Comparison of ENCODE assay signal across 1 cellular context in the genomic region with DNA sequence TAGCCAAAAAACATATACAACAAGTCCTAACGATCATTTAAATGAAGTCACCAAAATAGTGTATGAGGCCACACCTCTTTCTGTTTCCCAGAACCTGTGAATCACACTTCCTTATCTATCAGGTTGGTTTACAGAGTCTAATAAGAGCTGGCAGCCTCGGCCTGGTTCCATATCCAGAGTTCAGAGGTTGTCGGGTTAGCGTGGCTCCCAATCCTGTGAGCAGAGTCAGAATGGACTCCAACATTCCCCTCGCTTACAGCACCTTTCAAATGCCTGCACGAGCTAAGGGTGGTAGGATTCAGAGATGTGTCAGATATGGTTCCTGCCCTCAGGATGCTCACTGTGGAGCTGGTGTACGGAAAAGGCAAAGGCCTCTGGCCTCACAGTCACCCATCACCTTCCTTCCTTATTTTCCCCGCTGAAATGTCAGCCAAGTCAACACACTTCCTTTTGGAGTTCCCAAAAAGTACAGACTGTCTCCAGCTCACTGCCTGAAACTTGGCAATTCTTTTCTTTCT.
A peak's percentile ranks its signal among the peaks of the same experiment; 100 is the strongest.
TF ChIP-seq lines count a peak whose summit lies in the region.

No MANE protein-coding gene starts in this region.

TF ChIP-seq in K562, 482 proteins besides CTCF, POLR2A, EP300 and RAD21 (continued from another document and continues in another):
- no peak for TF ChIP-seq ARID3B (CRISPR knock-in tag; IDR thresholded peaks at IDR 0.05; ENCODE audit: borderline replicate concordance)
- TF ChIP-seq SIRT6 (IDR thresholded peaks at IDR 0.05; ENCODE audit: low read depth, low read length), result no peak
- TF ChIP-seq ARID1B (IDR thresholded peaks at IDR 0.05), result peak; percentile 84
- TF ChIP-seq HMGN3 (IDR thresholded peaks at IDR 0.05; ENCODE audit: borderline replicate concordance, extremely low read depth, insufficient read length, low read depth, low read length), result no peak
- peak; percentile 21; the same call in 1 of the 2 replicates for TF ChIP-seq NCOR1 (IDR thresholded peaks at IDR 0.05)
- 0 out of 3 replicates have a peak, but pooled peaks of 1 of the 2 experiments have one; percentile 18 for TF ChIP-seq CBX3 (IDR thresholded peaks at IDR 0.05; ENCODE audit: borderline replicate concordance in 1 of 2, low read length in 2 of 2)
- no peak for TF ChIP-seq NR2F6 (CRISPR knock-in tag; IDR thresholded peaks at IDR 0.05)
- TF ChIP-seq FOXJ2 (tag; IDR thresholded peaks at IDR 0.05), result no peak
- TF ChIP-seq OTX1 (CRISPR knock-in tag; IDR thresholded peaks at IDR 0.05), result no peak
- TF ChIP-seq SRSF7 (optimal IDR thresholded peaks at IDR 0.05; ENCODE audit: low read depth, low read length), result no peak
- TF ChIP-seq MIER1 (IDR thresholded peaks at IDR 0.05; ENCODE audit: low read depth), result no peak
- TF ChIP-seq RBM15 (IDR thresholded peaks at IDR 0.05; ENCODE audit: insufficient read depth, low read length), result no peak
- no peak for TF ChIP-seq RBM25 (IDR thresholded peaks at IDR 0.05; ENCODE audit: low read depth, low read length, severe bottlenecking)
- TF ChIP-seq MEF2D (tag; conservative IDR thresholded peaks at IDR 0.05; ENCODE audit: low read depth), result peak; percentile 25; the same call in 1 of the 2 replicates
- TF ChIP-seq IRF1 (CRISPR knock-in tag; IDR thresholded peaks at IDR 0.05; ENCODE audit: borderline replicate concordance), result no peak
- 0 out of 2 replicates have a peak, but pooled peaks have one; percentile 34 for TF ChIP-seq ZNF766 (CRISPR knock-in tag; conservative IDR thresholded peaks at IDR 0.05)
- no peak for TF ChIP-seq PPARD (CRISPR knock-in tag; IDR thresholded peaks at IDR 0.05)
- TF ChIP-seq NFE2L1 (tag; IDR thresholded peaks at IDR 0.05; ENCODE audit: borderline replicate concordance, low read depth), result no peak
- no peak for TF ChIP-seq CBX1 (IDR thresholded peaks at IDR 0.05; ENCODE audit: low read depth)
- TF ChIP-seq DNMT1 (IDR thresholded peaks at IDR 0.05), result no peak
- TF ChIP-seq RNF219 (CRISPR knock-in tag; IDR thresholded peaks at IDR 0.05), result no peak
- TF ChIP-seq, protein P1, sequence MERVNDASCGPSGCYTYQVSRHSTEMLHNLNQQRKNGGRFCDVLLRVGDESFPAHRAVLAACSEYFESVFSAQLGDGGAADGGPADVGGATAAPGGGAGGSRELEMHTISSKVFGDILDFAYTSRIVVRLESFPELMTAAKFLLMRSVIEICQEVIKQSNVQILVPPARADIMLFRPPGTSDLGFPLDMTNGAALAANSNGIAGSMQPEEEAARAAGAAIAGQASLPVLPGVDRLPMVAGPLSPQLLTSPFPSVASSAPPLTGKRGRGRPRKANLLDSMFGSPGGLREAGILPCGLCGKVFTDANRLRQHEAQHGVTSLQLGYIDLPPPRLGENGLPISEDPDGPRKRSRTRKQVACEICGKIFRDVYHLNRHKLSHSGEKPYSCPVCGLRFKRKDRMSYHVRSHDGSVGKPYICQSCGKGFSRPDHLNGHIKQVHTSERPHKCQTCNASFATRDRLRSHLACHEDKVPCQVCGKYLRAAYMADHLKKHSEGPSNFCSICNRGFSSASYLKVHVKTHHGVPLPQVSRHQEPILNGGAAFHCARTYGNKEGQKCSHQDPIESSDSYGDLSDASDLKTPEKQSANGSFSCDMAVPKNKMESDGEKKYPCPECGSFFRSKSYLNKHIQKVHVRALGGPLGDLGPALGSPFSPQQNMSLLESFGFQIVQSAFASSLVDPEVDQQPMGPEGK (CRISPR knock-in tag; IDR thresholded peaks at IDR 0.05; ENCODE audit: borderline replicate concordance), result no peak
- TF ChIP-seq PCBP2 (IDR thresholded peaks at IDR 0.05; ENCODE audit: low read depth, low read length, poor library complexity, severe bottlenecking), result no peak
- TF ChIP-seq ZFP36 (IDR thresholded peaks at IDR 0.05; ENCODE audit: low read depth, low read length, partially characterized antibody), result peak; percentile 56
- no peak for TF ChIP-seq MAFF (IDR thresholded peaks at IDR 0.05; ENCODE audit: low read length)
- TF ChIP-seq TEAD4 (IDR thresholded peaks at IDR 0.05; ENCODE audit: low read length), result no peak; the same call in 1 of the 2 replicates
- TF ChIP-seq TEAD4 (CRISPR knock-in tag; IDR thresholded peaks at IDR 0.05; ENCODE audit: borderline replicate concordance), result no peak
- no peak for TF ChIP-seq MLLT1 (IDR thresholded peaks at IDR 0.05)
- peak; percentile 63; the same call in 1 of the 2 replicates for TF ChIP-seq GATA2 (CRISPR knock-in tag; IDR thresholded peaks at IDR 0.05)
- TF ChIP-seq HDGF (IDR thresholded peaks at IDR 0.05), result no peak
- no peak for TF ChIP-seq HDAC8 (tag; IDR thresholded peaks at IDR 0.05)
- no peak for TF ChIP-seq PRPF4 (IDR thresholded peaks at IDR 0.05; ENCODE audit: insufficient read depth, low read depth, low read length, poor library complexity, severe bottlenecking)
- no peak for TF ChIP-seq BMI1 (IDR thresholded peaks at IDR 0.05; ENCODE audit: low read length)
- TF ChIP-seq SRSF1 (IDR thresholded peaks at IDR 0.05; ENCODE audit: low read depth, low read length), result no peak
- TF ChIP-seq PRMT5 (CRISPR knock-in tag; IDR thresholded peaks at IDR 0.05), result no peak
- TF ChIP-seq HMG20A (CRISPR knock-in tag; conservative IDR thresholded peaks at IDR 0.05), result no peak
- no peak for TF ChIP-seq ZNF511 (CRISPR knock-in tag; IDR thresholded peaks at IDR 0.05)
- no peak for TF ChIP-seq CBFB (CRISPR knock-in tag; IDR thresholded peaks at IDR 0.05)
- no peak for TF ChIP-seq SMARCC2 (IDR thresholded peaks at IDR 0.05; ENCODE audit: low read depth)
- 0 out of 2 replicates have a peak, but pooled peaks have one; percentile 81 for TF ChIP-seq NR2C2 (CRISPR knock-in tag; IDR thresholded peaks at IDR 0.05)
- TF ChIP-seq NR2C2 (tag; IDR thresholded peaks at IDR 0.05), result peak; percentile 95
- TF ChIP-seq ZNF76 (CRISPR knock-in tag; IDR thresholded peaks at IDR 0.05; ENCODE audit: borderline replicate concordance), result no peak
- peak; percentile 35; the same call in 1 of the 2 replicates for TF ChIP-seq L3MBTL2 (IDR thresholded peaks at IDR 0.05)
- TF ChIP-seq, protein P2, sequence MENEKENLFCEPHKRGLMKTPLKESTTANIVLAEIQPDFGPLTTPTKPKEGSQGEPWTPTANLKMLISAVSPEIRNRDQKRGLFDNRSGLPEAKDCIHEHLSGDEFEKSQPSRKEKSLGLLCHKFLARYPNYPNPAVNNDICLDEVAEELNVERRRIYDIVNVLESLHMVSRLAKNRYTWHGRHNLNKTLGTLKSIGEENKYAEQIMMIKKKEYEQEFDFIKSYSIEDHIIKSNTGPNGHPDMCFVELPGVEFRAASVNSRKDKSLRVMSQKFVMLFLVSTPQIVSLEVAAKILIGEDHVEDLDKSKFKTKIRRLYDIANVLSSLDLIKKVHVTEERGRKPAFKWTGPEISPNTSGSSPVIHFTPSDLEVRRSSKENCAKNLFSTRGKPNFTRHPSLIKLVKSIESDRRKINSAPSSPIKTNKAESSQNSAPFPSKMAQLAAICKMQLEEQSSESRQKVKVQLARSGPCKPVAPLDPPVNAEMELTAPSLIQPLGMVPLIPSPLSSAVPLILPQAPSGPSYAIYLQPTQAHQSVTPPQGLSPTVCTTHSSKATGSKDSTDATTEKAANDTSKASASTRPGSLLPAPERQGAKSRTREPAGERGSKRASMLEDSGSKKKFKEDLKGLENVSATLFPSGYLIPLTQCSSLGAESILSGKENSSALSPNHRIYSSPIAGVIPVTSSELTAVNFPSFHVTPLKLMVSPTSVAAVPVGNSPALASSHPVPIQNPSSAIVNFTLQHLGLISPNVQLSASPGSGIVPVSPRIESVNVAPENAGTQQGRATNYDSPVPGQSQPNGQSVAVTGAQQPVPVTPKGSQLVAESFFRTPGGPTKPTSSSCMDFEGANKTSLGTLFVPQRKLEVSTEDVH (IDR thresholded peaks at IDR 0.05; ENCODE audit: low read depth, partially characterized antibody), result no peak
- TF ChIP-seq, protein P3, sequence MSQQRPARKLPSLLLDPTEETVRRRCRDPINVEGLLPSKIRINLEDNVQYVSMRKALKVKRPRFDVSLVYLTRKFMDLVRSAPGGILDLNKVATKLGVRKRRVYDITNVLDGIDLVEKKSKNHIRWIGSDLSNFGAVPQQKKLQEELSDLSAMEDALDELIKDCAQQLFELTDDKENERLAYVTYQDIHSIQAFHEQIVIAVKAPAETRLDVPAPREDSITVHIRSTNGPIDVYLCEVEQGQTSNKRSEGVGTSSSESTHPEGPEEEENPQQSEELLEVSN (IDR thresholded peaks at IDR 0.05; ENCODE audit: borderline replicate concordance in 1 of 2, extremely low read depth in 1 of 2, insufficient read depth in 1 of 2, insufficient read length in 1 of 2, low read depth in 1 of 2, low read length in 1 of 2, poor library complexity in 1 of 2, severe bottlenecking in 1 of 2), result no peak
- TF ChIP-seq ZNF143 (CRISPR knock-in tag; IDR thresholded peaks at IDR 0.05), result no peak
- peak; percentile 59; the same call in 1 of the 2 replicates for TF ChIP-seq ZFX (CRISPR knock-in tag; IDR thresholded peaks at IDR 0.05)
- TF ChIP-seq ZBTB8A (IDR thresholded peaks at IDR 0.05; ENCODE audit: partially characterized antibody), result no peak
- no peak for TF ChIP-seq HDAC6 (IDR thresholded peaks at IDR 0.05; ENCODE audit: low read depth, low read length)
- TF ChIP-seq ZSCAN32 (CRISPR knock-in tag; IDR thresholded peaks at IDR 0.05), result no peak
- no peak for TF ChIP-seq ZNF133 (CRISPR knock-in tag; IDR thresholded peaks at IDR 0.05)
- TF ChIP-seq CREB1 (IDR thresholded peaks at IDR 0.05), result peak; percentile 7; the same call in 1 of the 2 replicates
- TF ChIP-seq CREB1 (CRISPR knock-in tag; IDR thresholded peaks at IDR 0.05), result no peak
- no peak for TF ChIP-seq ZNF586 (CRISPR knock-in tag; conservative IDR thresholded peaks at IDR 0.05)
- TF ChIP-seq PCBP1 (IDR thresholded peaks at IDR 0.05; ENCODE audit: low read depth, low read length, poor library complexity, severe bottlenecking), result no peak
- TF ChIP-seq CHD2 (IDR thresholded peaks at IDR 0.05; ENCODE audit: low read depth, low read length), result no peak
- no peak for TF ChIP-seq ZNF23 (CRISPR knock-in tag; IDR thresholded peaks at IDR 0.05)
- no peak for TF ChIP-seq SUPT5H (IDR thresholded peaks at IDR 0.05)
- TF ChIP-seq ERF (CRISPR knock-in tag; IDR thresholded peaks at IDR 0.05), result no peak
- no peak for TF ChIP-seq NR4A1 (CRISPR knock-in tag; IDR thresholded peaks at IDR 0.05)
- TF ChIP-seq NR4A1 (tag; IDR thresholded peaks at IDR 0.05), result no peak
- no peak for TF ChIP-seq SREBF2 (CRISPR knock-in tag; IDR thresholded peaks at IDR 0.05)
- TF ChIP-seq KDM1A (IDR thresholded peaks at IDR 0.05), result peak; percentile 39 to 63; a peak in 2 of 4 replicates
